Comparison of ENCODE assay signal across 1 cellular context in genomic region chr3:56977561-56977889, GRCh38.
TF ChIP-seq lines count a peak whose summit lies in the region.

No MANE protein-coding gene starts in this region.

TF ChIP-seq in HEK293, 187 proteins besides CTCF, POLR2A, EP300 and RAD21 (continued from another document):
- TF ChIP-seq PRDM2 (tag by site-specific recombination; IDR thresholded peaks at IDR 0.05; ENCODE audit: borderline replicate concordance) (no peak), REST (tag by site-specific recombination; IDR thresholded peaks at IDR 0.05) (no peak), ZBTB17 (tag by site-specific recombination; IDR thresholded peaks at IDR 0.05) (0 out of 2 replicates have a peak, but pooled peaks have one; percentile 9)
